Comparison of ENCODE assay signal across 8 cellular contexts in genomic region chr7:96707901-96708774, GRCh38. TPM values are rescaled to one million over a fixed set of nuclear protein-coding genes. Genes with fewer than 3 reads are reported as not detected.
DNase-seq lines count a peak whose midpoint lies in the region; ATAC-seq and TF ChIP-seq lines count a peak whose summit lies in the region.

No MANE protein-coding gene starts in this region.

- DNase-seq in AG09319 (ENCODE audit: extremely low read depth, low read depth) (peak; percentile 7), breast epithelium (ENCODE audit: low spot score in 2 of 2) (no peak), mesothelial cell of epicardium (ENCODE audit: low spot score in 2 of 2, unreplicated experiment in 2 of 2) (no peak), NCI-H128 (lab: John Stamatoyannopoulos, UW; ENCODE audit: unreplicated experiment) (no peak), HEK293T (ENCODE audit: extremely low spot score) (no peak)
- no peak for DNase-seq in stimulated activated CD4-positive, alpha-beta T cell treated with anti-CD3 and anti-CD28 coated beads, Interleukin-12 subunit alpha, Interleukin-12 subunit beta, amount 100 ng/mL, for 4 hours

- H3K9ac ChIP-seq in HUES64 (ENCODE audit: low read depth, low read length) = no peak overlapping the region

- peak overlapping the region; percentile 93 for H3K4me3 Mint-ChIP-seq in mesothelial cell of epicardium

- H3K9me3 ChIP-seq in HUES64 (ENCODE audit: insufficient read depth, low read depth, low read length) = peaks cover 10% of the 10 kb centered on the region; the same call in 1 of the 2 replicates
- peaks cover 5 to 7% of the 10 kb centered on the region in 2 donors for H3K9me3 ChIP-seq in breast epithelium

- no peak overlapping the region for H3K27ac ChIP-seq in HUES64 (ENCODE audit: low read depth, low read length)
- no peak overlapping the region for H3K27ac ChIP-seq in breast epithelium

- no peaks in the 10 kb centered on the region for H3K27me3 ChIP-seq in HUES64 (ENCODE audit: insufficient read depth, low read length)
- no peaks in the 10 kb centered on the region for H3K27me3 ChIP-seq in breast epithelium

- CTCF ChIA-PET in HEK293T (lab: Yijun Ruan, JAX) = no interaction called here

- peaks cover 19% of the 10 kb centered on the region for H3K4me1 Mint-ChIP-seq in mesothelial cell of epicardium

- H3K4me1 ChIP-seq in HUES64 (ENCODE audit: insufficient read depth, low read length) (peaks cover 11% of the 10 kb centered on the region), breast epithelium (peaks cover 0 to 8% of the 10 kb centered on the region in 2 donors)

- TF ChIP-seq CTCF in AG09319 (IDR thresholded peaks at IDR 0.05; ENCODE audit: low read depth, low read length) (no peak), breast epithelium (IDR thresholded peaks at IDR 0.05) (no peak), mesothelial cell of epicardium (IDR thresholded peaks at IDR 0.05; ENCODE audit: unreplicated experiment) (no peak)

- TF ChIP-seq POLR2A in breast epithelium (IDR thresholded peaks at IDR 0.05) = no peak

- 100% methylated on average over 3 of the region's 4 CpGs for WGBS in HUES64

- H3K27me3 Mint-ChIP-seq in mesothelial cell of epicardium (ENCODE audit: low read depth) = no peaks in the 10 kb centered on the region

- POLR2A ChIA-PET in HEK293T (lab: Yijun Ruan, JAX) = no interaction called here

- H3K4me3 ChIP-seq in HUES64 (ENCODE audit: low read length) (peak overlapping the region; percentile 81), breast epithelium (peak overlapping the region; percentile 83 to 87 (median 84))

- H3K27ac Mint-ChIP-seq in mesothelial cell of epicardium = peak overlapping the region; percentile 61

- intact Hi-C loops in breast epithelium (cut with DNase I; ENCODE audit: low total_unique reads) = no loop called here

- peaks cover 25% of the 10 kb centered on the region for H3K36me3 ChIP-seq in HUES64 (ENCODE audit: insufficient read depth, low read length)
- H3K36me3 ChIP-seq in breast epithelium = no peaks in the 10 kb centered on the region

- H3K36me3 Mint-ChIP-seq in mesothelial cell of epicardium = peaks cover 14% of the 10 kb centered on the region

- H3K9me3 Mint-ChIP-seq in mesothelial cell of epicardium = peaks cover 17% of the 10 kb centered on the region

- ATAC-seq in HG03135 (IDR thresholded peaks at IDR 0.05; ENCODE audit: unreplicated experiment) = no peak

TF ChIP-seq in HEK293T, 16 proteins besides CTCF, POLR2A, EP300 and RAD21:
- TF ChIP-seq L3MBTL2 (conservative IDR thresholded peaks at IDR 0.05) = no peak
- TF ChIP-seq FOXM1 (IDR thresholded peaks at IDR 0.05; ENCODE audit: borderline replicate concordance) = no peak
- TF ChIP-seq ZNF384 (IDR thresholded peaks at IDR 0.05) = no peak
- TF ChIP-seq ARNT (IDR thresholded peaks at IDR 0.05) = no peak
- no peak for TF ChIP-seq ELF4 (IDR thresholded peaks at IDR 0.05)
- TF ChIP-seq CTBP1 (IDR thresholded peaks at IDR 0.05; ENCODE audit: borderline replicate concordance) = no peak
- no peak for TF ChIP-seq HDGF (IDR thresholded peaks at IDR 0.05; ENCODE audit: borderline replicate concordance)
- TF ChIP-seq BHLHE40 (IDR thresholded peaks at IDR 0.05; ENCODE audit: borderline replicate concordance) = no peak
- TF ChIP-seq SUZ12 (IDR thresholded peaks at IDR 0.05) = no peak
- TF ChIP-seq NFRKB (IDR thresholded peaks at IDR 0.05) = no peak
TF ChIP-seq in HEK293T: peak in this region for 0.

RNA-seq across cellular contexts. Expression of gene SEM1, which starts 1.5 kb away (rescaled TPM):
- polyA plus RNA-seq in HUES64 (2013, experiment 1 of 2) = 171 TPM
- polyA plus RNA-seq in HUES64 (2013, experiment 2 of 2) = 206 TPM
- 10 to 100 TPM; 26.6 to 37.4 (median 28.5) TPM for total RNA-seq in breast epithelium
- total RNA-seq in mesothelial cell of epicardium = 70.1 to 75.7 TPM (median 73.5 TPM) in 3 replicates
